In genomic region chr9:136539427-136540412, GRCh38 we compare ENCODE assay signal across 8 cellular contexts. TPM values are rescaled to one million over a fixed set of nuclear protein-coding genes. Genes with fewer than 3 reads are reported as not detected.
DNase-seq lines count a peak whose midpoint lies in the region; ATAC-seq and TF ChIP-seq lines count a peak whose summit lies in the region.

No MANE protein-coding gene starts in this region.

- peaks cover 83% of the 10 kb centered on the region for H3K4me1 ChIP-seq in mucosa of descending colon (ENCODE audit: low read depth)

- H3K4me3 ChIP-seq in mucosa of descending colon = no peak overlapping the region

- peak; percentile 69 for DNase-seq in KG1 (lab: John Stamatoyannopoulos, UW)
- DNase-seq in activated CD4-positive, alpha-beta memory T cell treated with anti-CD3 and anti-CD28 coated beads for 36 hours = peak; percentile 99
- peak; percentile 86 for DNase-seq in effector CD4-positive, alpha-beta T cell
- peak; percentile 94 to 99 (median 96) for DNase-seq in mucosa of descending colon
- peak; percentile 80 to 84 for DNase-seq in stimulated activated CD8-positive, alpha-beta memory T cell treated with anti-CD3 and anti-CD28 coated beads, Interleukin-7, amount 100 ng/mL, for 1 hour (ENCODE audit: low read depth in 2 of 2)
- no peak for DNase-seq in NCI-H2081 treated with DMSO at 0.1 percent for 48 hours (lab: John Stamatoyannopoulos, UW)
- no peak for DNase-seq in NCI-H2196 (lab: John Stamatoyannopoulos, UW; ENCODE audit: unreplicated experiment)

- H3K9me3 Mint-ChIP-seq in activated CD4-positive, alpha-beta memory T cell treated with anti-CD3 and anti-CD28 coated beads for 36 hours = no peaks in the 10 kb centered on the region

- peak overlapping the region; percentile 78 for H3K4me3 Mint-ChIP-seq in activated CD4-positive, alpha-beta memory T cell treated with anti-CD3 and anti-CD28 coated beads for 36 hours

- POLR2A ChIA-PET in activated CD4-positive, alpha-beta memory T cell treated with anti-CD3 and anti-CD28 coated beads for 36 hours (lab: Charles Lee) = interaction anchor here (0.9 to 2.5 kb wide), 12 partner anchors 9 to 575 kb away, joined by 3 to 12 read pairs (median 5); partner anchors contain the start of genes DPP7, ENTR1 and PMPCA

- no peaks in the 10 kb centered on the region for H3K36me3 ChIP-seq in mucosa of descending colon (ENCODE audit: low read depth)

- peak; percentile 11 for TF ChIP-seq CTCF in mucosa of descending colon (IDR thresholded peaks at IDR 0.05)

- no peaks in the 10 kb centered on the region for H3K27me3 Mint-ChIP-seq in activated CD4-positive, alpha-beta memory T cell treated with anti-CD3 and anti-CD28 coated beads for 36 hours

- peaks cover 27% of the 10 kb centered on the region for H3K36me3 Mint-ChIP-seq in activated CD4-positive, alpha-beta memory T cell treated with anti-CD3 and anti-CD28 coated beads for 36 hours

- ATAC-seq in GM19438 (IDR thresholded peaks at IDR 0.05; ENCODE audit: low read depth, unreplicated experiment) (peak; percentile 41), mucosa of descending colon (peak; percentile 80)

- CTCF ChIA-PET in activated CD4-positive, alpha-beta memory T cell treated with anti-CD3 and anti-CD28 coated beads for 36 hours (lab: Charles Lee) = interaction anchor here (0.9 to 2.8 kb wide), 8 partner anchors 52 to 530 kb away, joined by 3 to 24 read pairs (median 4); partner anchors contain the start of gene SAPCD2

- H3K4me1 Mint-ChIP-seq in activated CD4-positive, alpha-beta memory T cell treated with anti-CD3 and anti-CD28 coated beads for 36 hours (ENCODE audit: low read depth) = peaks cover 73% of the 10 kb centered on the region

- peak overlapping the region; percentile 99 for H3K27ac Mint-ChIP-seq in activated CD4-positive, alpha-beta memory T cell treated with anti-CD3 and anti-CD28 coated beads for 36 hours

- intact Hi-C loops in activated CD4-positive, alpha-beta memory T cell treated with anti-CD3 and anti-CD28 coated beads for 36 hours (cut with micrococcal nuclease) = loop anchor here (1.0 to 10.0 kb wide), 7 partner anchors 56 to 632 kb away; partner anchors contain the start of genes CAMSAP1, QSOX2, SEC16A and TMEM141
- intact Hi-C loops in mucosa of descending colon (cut with DNase I, micrococcal nuclease) = no loop called here

- no peaks in the 10 kb centered on the region for H3K9me3 ChIP-seq in mucosa of descending colon

RNA-seq across cellular contexts. Expression of gene NOTCH1, which starts 6.1 kb away (rescaled TPM):
- 10 to 100 TPM; 67.0 to 68.3 TPM for total RNA-seq in activated CD4-positive, alpha-beta memory T cell treated with anti-CD3 and anti-CD28 coated beads for 36 hours
- total RNA-seq in mucosa of descending colon = 100 to 1,000 TPM in 1 of 3 donors, 10 to 100 TPM in 2; 59.0 to 101 (median 72.6) TPM

RNA-seq across cellular contexts. Expression of gene SEC16A, which starts 56.9 kb away (rescaled TPM):
- total RNA-seq in activated CD4-positive, alpha-beta memory T cell treated with anti-CD3 and anti-CD28 coated beads for 36 hours = 10 to 100 TPM; 54.1 to 57.0 TPM
- 10 to 100 TPM; 60.0 to 69.5 (median 69.3) TPM for total RNA-seq in mucosa of descending colon

Comparison
In these comparisons a context has a peak if more than half of its experiments do, and no peak if none do; other contexts are left out.
1. DNase-seq: peak in KG1 (single experiment), activated CD4-positive, alpha-beta memory T cell treated with anti-CD3 and anti-CD28 coated beads for 36 hours (single experiment), effector CD4-positive, alpha-beta T cell (single experiment), mucosa of descending colon (3 of 3) and stimulated activated CD8-positive, alpha-beta memory T cell treated with anti-CD3 and anti-CD28 coated beads, Interleukin-7, amount 100 ng/mL, for 1 hour (2 of 2); none in NCI-H2081 treated with DMSO at 0.1 percent for 48 hours (single experiment) and NCI-H2196 (single experiment).